9 cellular contexts compared by ENCODE assay signal in genomic region chr2:46657042-46657504, GRCh38. TPM values are rescaled to one million over a fixed set of nuclear protein-coding genes. Genes with fewer than 3 reads are reported as not detected.
DNase-seq lines count a peak whose midpoint lies in the region; ATAC-seq and TF ChIP-seq lines count a peak whose summit lies in the region.
"Had no signal": no experiment of that assay in that cellular context is flagged by ENCODE, and none has a peak within 500 bp of the region (broad histone marks: within the 10 kb centered on the region; RNA-seq: fewer than 3 reads in every experiment).

No MANE protein-coding gene starts in this region.

- H3K9me3 ChIP-seq in right atrium auricular region = no peaks in the 10 kb centered on the region

- H3K27me3 ChIP-seq in right atrium auricular region = no peaks in the 10 kb centered on the region

- no peaks in the 10 kb centered on the region for H3K9me3 Mint-ChIP-seq in effector memory CD8-positive, alpha-beta T cell
- H3K9me3 Mint-ChIP-seq in natural killer cell = no peaks in the 10 kb centered on the region
- no peaks in the 10 kb centered on the region for H3K9me3 Mint-ChIP-seq in activated CD4-positive, alpha-beta memory T cell treated with anti-CD3 and anti-CD28 coated beads, Interleukin-2, amount 10 ng/mL, durations not matched to agents 7 days and 5 days
- H3K9me3 Mint-ChIP-seq: activated T-cell treated with anti-CD3 and anti-CD28 coated beads, Interleukin-2, amount 50 U/mL, for 4 hours had no signal

- no peak overlapping the region for H3K4me3 ChIP-seq in right atrium auricular region

- H3K4me1 Mint-ChIP-seq in effector memory CD8-positive, alpha-beta T cell (ENCODE audit: low read depth in 2 of 2) = peaks cover 0 to 5% of the 10 kb centered on the region in 2 donors
- H3K4me1 Mint-ChIP-seq in natural killer cell = no peaks in the 10 kb centered on the region
- H3K4me1 Mint-ChIP-seq in activated CD4-positive, alpha-beta memory T cell treated with anti-CD3 and anti-CD28 coated beads, Interleukin-2, amount 10 ng/mL, durations not matched to agents 7 days and 5 days = no peaks in the 10 kb centered on the region

- H3K36me3 ChIP-seq in right atrium auricular region = no peaks in the 10 kb centered on the region

- no peaks in the 10 kb centered on the region for H3K36me3 Mint-ChIP-seq in effector memory CD8-positive, alpha-beta T cell (ENCODE audit: insufficient read depth)
- no peaks in the 10 kb centered on the region for H3K36me3 Mint-ChIP-seq in natural killer cell
- H3K36me3 Mint-ChIP-seq in activated CD4-positive, alpha-beta memory T cell treated with anti-CD3 and anti-CD28 coated beads, Interleukin-2, amount 10 ng/mL, durations not matched to agents 7 days and 5 days (ENCODE audit: low read depth) = no peaks in the 10 kb centered on the region

- TF ChIP-seq CTCF in right atrium auricular region (IDR thresholded peaks at IDR 0.05) (peak in 1 of 2 donors; percentile 43), natural killer cell (IDR thresholded peaks at IDR 0.05) (peak; percentile 13)

- H3K4me3 Mint-ChIP-seq in effector memory CD8-positive, alpha-beta T cell = no peak overlapping the region
- H3K4me3 Mint-ChIP-seq in natural killer cell = no peak overlapping the region
- H3K4me3 Mint-ChIP-seq in activated CD4-positive, alpha-beta memory T cell treated with anti-CD3 and anti-CD28 coated beads, Interleukin-2, amount 10 ng/mL, durations not matched to agents 7 days and 5 days = no peak overlapping the region
- H3K4me3 Mint-ChIP-seq: activated T-cell treated with anti-CD3 and anti-CD28 coated beads, Interleukin-2, amount 50 U/mL, for 4 hours had no signal

- DNase-seq in Right ventricle myocardium superior (no peak), right atrium auricular region (ENCODE audit: low spot score) (no peak), NCI-H69 (lab: John Stamatoyannopoulos, UW) (peak; percentile 67), natural killer cell (no peak), cerebellum (ENCODE audit: low spot score) (no peak)
- no peak for DNase-seq in effector memory CD8-positive, alpha-beta T cell
- no peak for DNase-seq in activated CD4-positive, alpha-beta memory T cell treated with anti-CD3 and anti-CD28 coated beads, Interleukin-2, amount 10 ng/mL, durations not matched to agents 7 days and 5 days
- DNase-seq: activated T-cell treated with anti-CD3 and anti-CD28 coated beads, Interleukin-2, amount 50 U/mL, for 4 hours had no signal

- CTCF ChIA-PET in activated CD4-positive, alpha-beta memory T cell treated with anti-CD3 and anti-CD28 coated beads, Interleukin-2, amount 10 ng/mL, durations not matched to agents 7 days and 5 days (lab: Charles Lee) = interaction anchor here (0.6 to 1.4 kb wide), 10 partner anchors 118 to 722 kb away, joined by 3 to 6 read pairs (median 4); no protein-coding TSS in a partner anchor

- no peak overlapping the region for H3K27ac Mint-ChIP-seq in effector memory CD8-positive, alpha-beta T cell
- no peak overlapping the region for H3K27ac Mint-ChIP-seq in natural killer cell
- H3K27ac Mint-ChIP-seq in activated CD4-positive, alpha-beta memory T cell treated with anti-CD3 and anti-CD28 coated beads, Interleukin-2, amount 10 ng/mL, durations not matched to agents 7 days and 5 days = no peak overlapping the region

- peaks cover 0 to 16% of the 10 kb centered on the region in 2 donors for H3K4me1 ChIP-seq in right atrium auricular region

- H3K27ac ChIP-seq in right atrium auricular region = no peak overlapping the region

- peak; percentile 79 for ATAC-seq in Right ventricle myocardium superior (ENCODE audit: poor library complexity)
- ATAC-seq in effector memory CD8-positive, alpha-beta T cell (replicated peaks) = peak; percentile 62
- ATAC-seq in natural killer cell = peak in 2 of 3 donors; percentile 48 to 58
- ATAC-seq in GM18861 (IDR thresholded peaks at IDR 0.05; ENCODE audit: unreplicated experiment) = no peak

- intact Hi-C loops in Right ventricle myocardium superior (cut with DNase I) (loop anchor here (5.0 kb wide), 1 partner anchor 230 kb away; no protein-coding TSS in a partner anchor), natural killer cell (cut with micrococcal nuclease) (no loop called here)

- peaks cover 12 to 29% of the 10 kb centered on the region in 2 donors for H3K27me3 Mint-ChIP-seq in effector memory CD8-positive, alpha-beta T cell
- H3K27me3 Mint-ChIP-seq in natural killer cell (ENCODE audit: low read depth in 2 of 2) = peaks cover 6 to 9% of the 10 kb centered on the region in 2 donors
- peaks cover 22% of the 10 kb centered on the region for H3K27me3 Mint-ChIP-seq in activated CD4-positive, alpha-beta memory T cell treated with anti-CD3 and anti-CD28 coated beads, Interleukin-2, amount 10 ng/mL, durations not matched to agents 7 days and 5 days

- POLR2A ChIA-PET in activated CD4-positive, alpha-beta memory T cell treated with anti-CD3 and anti-CD28 coated beads, Interleukin-2, amount 10 ng/mL, durations not matched to agents 7 days and 5 days (lab: Charles Lee) = no interaction called here

RNA-seq across cellular contexts. Expression of gene CRIPT, which starts 40.1 kb away (rescaled TPM):
- total RNA-seq in Right ventricle myocardium superior (19.1 TPM), right atrium auricular region (10 to 100 TPM; 18.3 to 19.4 TPM), natural killer cell (10 to 100 TPM; 27.3 to 34.3 (median 30.3) TPM), cerebellum (20.1 TPM)
- 10 to 100 TPM; 11.2 to 12.1 TPM for total RNA-seq in activated CD4-positive, alpha-beta memory T cell treated with anti-CD3 and anti-CD28 coated beads, Interleukin-2, amount 10 ng/mL, durations not matched to agents 7 days and 5 days

RNA-seq across cellular contexts. Expression of gene PIGF, which starts 40.2 kb away (rescaled TPM):
- total RNA-seq in Right ventricle myocardium superior (8.9 TPM), right atrium auricular region (10 to 100 TPM in 1 of 2 donors, 1 to 10 TPM in 1; 5.3 to 11.6 TPM), natural killer cell (10 to 100 TPM; 12.3 to 25.4 (median 16.0) TPM), cerebellum (29.9 TPM)
- total RNA-seq in activated CD4-positive, alpha-beta memory T cell treated with anti-CD3 and anti-CD28 coated beads, Interleukin-2, amount 10 ng/mL, durations not matched to agents 7 days and 5 days = 10 to 100 TPM; 28.6 to 29.5 TPM

RNA-seq across cellular contexts. Expression of gene SOCS5, which starts 42.0 kb away (rescaled TPM):
- total RNA-seq in Right ventricle myocardium superior (16.5 TPM), right atrium auricular region (10 to 100 TPM; 22.6 to 25.4 TPM), natural killer cell (10 to 100 TPM in 2 of 3 donors, 1 to 10 TPM in 1; 9.9 to 15.9 (median 12.7) TPM), cerebellum (33.7 TPM)
- total RNA-seq in activated CD4-positive, alpha-beta memory T cell treated with anti-CD3 and anti-CD28 coated beads, Interleukin-2, amount 10 ng/mL, durations not matched to agents 7 days and 5 days = 1 to 10 TPM; 7.1 TPM
